Comparison of ENCODE assay signal across 10 cellular contexts in the genomic region with DNA sequence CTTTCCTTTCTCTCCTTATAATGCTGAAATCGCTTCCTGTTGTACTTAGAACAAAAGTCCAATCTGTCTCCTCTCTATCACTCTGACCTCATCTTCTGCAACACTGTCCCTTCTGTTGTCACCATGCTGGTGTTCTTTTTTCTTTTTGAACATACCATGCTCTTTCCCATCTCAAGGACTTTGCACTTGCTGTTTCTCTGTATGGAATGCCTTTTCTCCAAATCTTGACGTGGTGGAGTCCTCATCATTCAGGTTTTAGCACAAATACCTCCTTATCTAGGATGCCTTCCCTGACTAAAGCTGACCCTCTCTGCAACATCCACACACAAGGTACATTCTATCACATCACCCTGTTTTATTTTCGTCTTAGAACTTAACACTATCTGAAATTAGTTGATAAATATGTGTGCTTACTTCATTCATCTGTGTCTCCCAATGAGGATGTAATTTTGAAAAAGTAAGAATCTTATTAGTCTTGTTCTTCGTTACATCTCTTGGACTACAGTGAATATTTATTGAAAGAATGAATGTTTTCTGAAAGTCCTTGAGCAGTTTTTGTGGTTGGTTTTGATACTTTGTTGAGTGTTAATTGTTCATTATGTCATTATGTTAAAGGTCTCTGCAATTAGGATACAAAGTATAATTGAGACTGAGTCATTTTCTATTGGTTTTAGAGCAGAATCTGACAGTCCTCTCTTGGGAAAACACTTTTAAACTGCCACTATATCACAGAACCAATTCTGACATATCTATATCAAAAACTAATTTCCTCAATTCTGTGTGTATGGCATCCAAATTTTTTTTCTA.
DNase-seq lines count a peak whose midpoint lies in the region; ATAC-seq and TF ChIP-seq lines count a peak whose summit lies in the region.
"Had no signal": no experiment of that assay in that cellular context is flagged by ENCODE, and none has a peak within 500 bp of the region (broad histone marks: within the 10 kb centered on the region; RNA-seq: fewer than 3 reads in every experiment).

No MANE protein-coding gene starts in this region.

- DNase-seq in ELR (ENCODE audit: low read depth) (peak; percentile 27), CD1c-positive myeloid dendritic cell (ENCODE audit: extremely low spot score) (no peak), amygdala (lab: John Stamatoyannopoulos, UW) (no peak)
- no peak for DNase-seq in activated naive CD8-positive, alpha-beta T cell treated with anti-CD3 and anti-CD28 coated beads, Interleukin-2, amount 50 U/mL, for 24 hours
- no peak for DNase-seq in natural killer cell treated with Interleukin-12 subunit alpha and Interleukin-12 subunit beta and Interleukin-15 and Interleukin-18, amount 100 ng/mL, for 72 hours (ENCODE audit: low spot score)
- DNase-seq in stimulated activated CD4-positive, alpha-beta T cell treated with anti-CD3 and anti-CD28 coated beads, Interleukin-2, amount 100 ng/mL, for 48 hours = no peak
- DNase-seq: NCI-H510A treated with DMSO at 0.1 percent for 48 hours, pancreas had no signal

- H3K27me3 ChIP-seq in KMS-11 (ENCODE audit: insufficient read depth, low read depth) = no peaks in the 10 kb centered on the region
- H3K27me3 ChIP-seq: pancreas had no signal

- peak overlapping the region; percentile 78 for H3K27ac ChIP-seq in KMS-11
- H3K27ac ChIP-seq: pancreas had no signal

- peaks cover 2% of the 10 kb centered on the region for H3K36me3 Mint-ChIP-seq in activated naive CD8-positive, alpha-beta T cell treated with anti-CD3 and anti-CD28 coated beads, Interleukin-2, amount 50 U/mL, for 24 hours (ENCODE audit: low read depth)
- H3K36me3 Mint-ChIP-seq in natural killer cell treated with Interleukin-12 subunit alpha and Interleukin-12 subunit beta and Interleukin-15 and Interleukin-18, amount 100 ng/mL, for 72 hours = no peaks in the 10 kb centered on the region

- TF ChIP-seq CTCF in KMS-11 (conservative IDR thresholded peaks at IDR 0.05; ENCODE audit: low read depth, low read length) = no peak

- no peaks in the 10 kb centered on the region for H3K27me3 Mint-ChIP-seq in activated naive CD8-positive, alpha-beta T cell treated with anti-CD3 and anti-CD28 coated beads, Interleukin-2, amount 50 U/mL, for 24 hours
- H3K27me3 Mint-ChIP-seq in natural killer cell treated with Interleukin-12 subunit alpha and Interleukin-12 subunit beta and Interleukin-15 and Interleukin-18, amount 100 ng/mL, for 72 hours = no peaks in the 10 kb centered on the region

- peak overlapping the region; percentile 36; the same call in 1 of the 2 replicates for H3K9ac ChIP-seq in KMS-11

- peaks cover 60% of the 10 kb centered on the region for H3K4me1 Mint-ChIP-seq in activated naive CD8-positive, alpha-beta T cell treated with anti-CD3 and anti-CD28 coated beads, Interleukin-2, amount 50 U/mL, for 24 hours
- peaks cover 40 to 57% of the 10 kb centered on the region in 2 donors for H3K4me1 Mint-ChIP-seq in natural killer cell treated with Interleukin-12 subunit alpha and Interleukin-12 subunit beta and Interleukin-15 and Interleukin-18, amount 100 ng/mL, for 72 hours (ENCODE audit: low read depth in 2 of 2)

- no peak overlapping the region for H3K4me3 ChIP-seq in KMS-11 (IDR thresholded peaks at IDR 0.05; ENCODE audit: insufficient read depth, low read depth, low read length)
- H3K4me3 ChIP-seq: pancreas had no signal

- no peaks in the 10 kb centered on the region for H4K20me1 ChIP-seq in KMS-11 (ENCODE audit: insufficient read depth)

- H3K4me2 ChIP-seq in KMS-11 = peak overlapping the region; percentile 89

- ATAC-seq in activated naive CD8-positive, alpha-beta T cell treated with anti-CD3 and anti-CD28 coated beads, Interleukin-2, amount 50 U/mL, for 24 hours = peak; percentile 11
- ATAC-seq in natural killer cell treated with Interleukin-12 subunit alpha and Interleukin-12 subunit beta and Interleukin-15 and Interleukin-18, amount 100 ng/mL, for 72 hours = peak; percentile 48 to 52
- ATAC-seq in HG03139 (IDR thresholded peaks at IDR 0.05; ENCODE audit: unreplicated experiment) = no peak
- ATAC-seq: pancreas had no signal

- no peaks in the 10 kb centered on the region for H3K9me3 Mint-ChIP-seq in activated naive CD8-positive, alpha-beta T cell treated with anti-CD3 and anti-CD28 coated beads, Interleukin-2, amount 50 U/mL, for 24 hours
- H3K9me3 Mint-ChIP-seq in natural killer cell treated with Interleukin-12 subunit alpha and Interleukin-12 subunit beta and Interleukin-15 and Interleukin-18, amount 100 ng/mL, for 72 hours = peaks cover 9% of the 10 kb centered on the region

- H2AFZ ChIP-seq in KMS-11 (ENCODE audit: low read depth) = peak overlapping the region; percentile 51; the same call in 1 of the 2 replicates

- H3K27ac Mint-ChIP-seq in activated naive CD8-positive, alpha-beta T cell treated with anti-CD3 and anti-CD28 coated beads, Interleukin-2, amount 50 U/mL, for 24 hours = peak overlapping the region; percentile 74
- peak overlapping the region; percentile 70 to 76 for H3K27ac Mint-ChIP-seq in natural killer cell treated with Interleukin-12 subunit alpha and Interleukin-12 subunit beta and Interleukin-15 and Interleukin-18, amount 100 ng/mL, for 72 hours

- peak overlapping the region; percentile 45 for H3K4me3 Mint-ChIP-seq in activated naive CD8-positive, alpha-beta T cell treated with anti-CD3 and anti-CD28 coated beads, Interleukin-2, amount 50 U/mL, for 24 hours
- H3K4me3 Mint-ChIP-seq in natural killer cell treated with Interleukin-12 subunit alpha and Interleukin-12 subunit beta and Interleukin-15 and Interleukin-18, amount 100 ng/mL, for 72 hours = peak overlapping the region; percentile 77

- peaks cover 65% of the 10 kb centered on the region for H3K4me1 ChIP-seq in KMS-11 (ENCODE audit: low read depth, poor library complexity, severe bottlenecking)

- H3K36me3 ChIP-seq in KMS-11 (ENCODE audit: insufficient read depth) = no peaks in the 10 kb centered on the region
- H3K36me3 ChIP-seq: pancreas had no signal

- no peaks in the 10 kb centered on the region for H3K79me2 ChIP-seq in KMS-11 (ENCODE audit: insufficient read depth, low read depth)
